Comparison of ENCODE assay signal across 9 cellular contexts in the genomic region with DNA sequence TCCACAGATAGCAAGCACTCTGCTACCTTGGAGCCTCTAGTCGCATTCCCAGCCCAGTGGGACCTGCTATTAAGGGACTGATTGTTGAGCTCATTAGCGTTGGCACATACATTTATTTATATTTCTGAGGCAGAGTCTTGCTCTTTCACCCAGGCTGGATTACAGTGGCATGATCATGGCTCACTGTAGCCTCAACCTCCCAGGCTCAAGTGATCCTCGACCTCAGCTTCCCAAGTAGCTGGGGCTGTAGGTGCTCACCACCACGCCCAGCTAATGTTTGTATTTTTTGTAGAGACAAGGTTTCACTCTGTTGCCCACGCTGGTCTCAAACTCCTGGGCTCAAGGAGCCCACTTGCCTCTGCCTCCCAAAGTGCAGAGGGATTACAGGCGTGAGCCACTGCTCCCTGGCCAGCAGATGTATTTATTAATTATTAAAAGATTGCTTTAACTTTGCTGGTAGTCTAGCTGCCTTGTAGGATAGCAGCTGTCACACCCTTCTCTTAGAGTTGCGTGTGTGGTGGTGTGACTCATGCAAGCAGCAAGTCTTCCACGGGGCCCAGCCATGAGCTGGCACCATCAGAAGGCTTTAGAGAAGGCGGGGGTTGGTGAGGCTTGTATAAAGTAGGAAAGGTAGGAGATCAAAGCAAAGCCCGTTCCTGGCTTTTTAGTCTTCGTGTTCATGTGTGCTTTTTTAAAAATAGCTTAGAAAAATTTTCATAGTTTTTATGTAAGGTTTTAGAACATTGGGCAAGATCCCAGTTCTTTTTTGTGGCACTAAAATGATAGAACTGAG. TPM values are rescaled to one million over a fixed set of nuclear protein-coding genes. Genes with fewer than 3 reads are reported as not detected.
A peak's percentile ranks its signal among the peaks of the same experiment; 100 is the strongest.
DNase-seq lines count a peak whose midpoint lies in the region; ATAC-seq, FAIRE-seq and TF ChIP-seq lines count a peak whose summit lies in the region.
"Had no signal": no experiment of that assay in that cellular context is flagged by ENCODE, and none has a peak within 500 bp of the region (broad histone marks: within the 10 kb centered on the region; RNA-seq: fewer than 3 reads in every experiment).

No MANE protein-coding gene starts in this region.

- no peaks in the 10 kb centered on the region for H3K27me3 Mint-ChIP-seq in activated CD4-positive, alpha-beta T cell treated with anti-CD3 and anti-CD28 coated beads for 36 hours
- no peaks in the 10 kb centered on the region for H3K27me3 Mint-ChIP-seq in activated naive CD4-positive, alpha-beta T cell treated with anti-CD3 and anti-CD28 coated beads, Interleukin-2, amount 10 ng/mL, durations not matched to agents 7 days and 5 days
- H3K27me3 Mint-ChIP-seq: CD4-positive, alpha-beta T cell had no signal

- CTCF ChIA-PET in activated CD4-positive, alpha-beta T cell treated with anti-CD3 and anti-CD28 coated beads for 36 hours (lab: Charles Lee) = interaction anchor here (0.7 to 7.2 kb wide), 5 partner anchors 14 to 144 kb away, joined by 3 to 51 read pairs (median 3); no protein-coding TSS in a partner anchor
- CTCF ChIA-PET in activated naive CD4-positive, alpha-beta T cell treated with anti-CD3 and anti-CD28 coated beads, Interleukin-2, amount 10 ng/mL, durations not matched to agents 7 days and 5 days (lab: Charles Lee) = interaction anchor here (0.7 to 2.2 kb wide), 7 partner anchors 13 to 128 kb away, joined by 3 to 9 read pairs (median 4); no protein-coding TSS in a partner anchor
- CTCF ChIA-PET in HepG2 (lab: Yijun Ruan, JAX; ENCODE audit: low intra/inter-chr PET ratio, low total read pairs) = no interaction called here

- TF ChIP-seq EP300 in HepG2 (IDR thresholded peaks at IDR 0.05; ENCODE audit: low read depth in 2 of 2, low read length in 2 of 2) = no peak
- TF ChIP-seq EP300 in HepG2 (CRISPR knock-in tag; IDR thresholded peaks at IDR 0.05; ENCODE audit: borderline replicate concordance) = no peak
- no peak for TF ChIP-seq EP300 in stomach (IDR thresholded peaks at IDR 0.05)
- TF ChIP-seq EP300 in sigmoid colon (IDR thresholded peaks at IDR 0.05) = no peak

- POLR2A ChIA-PET in activated CD4-positive, alpha-beta T cell treated with anti-CD3 and anti-CD28 coated beads for 36 hours (lab: Charles Lee) = no interaction called here
- POLR2A ChIA-PET in HepG2 (lab: Yijun Ruan, JAX) = no interaction called here

- TF ChIP-seq RAD21 in HepG2 (CRISPR knock-in tag; IDR thresholded peaks at IDR 0.05) = no peak

- H3K4me1 ChIP-seq in HepG2 (ENCODE audit: insufficient read depth, low read length) (no peaks in the 10 kb centered on the region), stomach (peaks cover 0 to 9% (median 3%) of the 10 kb centered on the region in 4 donors), sigmoid colon (no peaks in the 10 kb centered on the region), spleen (peaks cover 0 to 7% (median 0%) of the 10 kb centered on the region in 6 donors)

- TF ChIP-seq CTCF in HepG2 (CRISPR knock-in tag; IDR thresholded peaks at IDR 0.05) = no peak
- TF ChIP-seq CTCF in stomach (IDR thresholded peaks at IDR 0.05) = no peak
- TF ChIP-seq CTCF in sigmoid colon (IDR thresholded peaks at IDR 0.05) = no peak
- no peak for TF ChIP-seq CTCF in spleen (IDR thresholded peaks at IDR 0.05 in 8 of 11, conservative IDR thresholded peaks at IDR 0.05 in 3 of 11)

- DNase-seq in activated CD4-positive, alpha-beta T cell treated with anti-CD3 and anti-CD28 coated beads for 36 hours = peak; percentile 82
- DNase-seq in activated CD4-positive, alpha-beta T cell treated with anti-CD3 and anti-CD28 coated beads, Interleukin-2, amount 50 U/mL, for 1 hour = no peak
- DNase-seq in activated naive CD4-positive, alpha-beta T cell treated with anti-CD3 and anti-CD28 coated beads, Interleukin-2, amount 10 ng/mL, durations not matched to agents 7 days and 5 days = peak; percentile 49
- peak; percentile 35 for DNase-seq in HepG2 (ENCODE audit: low spot score)
- peak; percentile 60 for DNase-seq in stomach
- DNase-seq in sigmoid colon = no peak
- DNase-seq in NCI-H1694 treated with DMSO at 0.1 percent for 48 hours (lab: John Stamatoyannopoulos, UW) = no peak
- no peak for DNase-seq in spleen

- 83% methylated on average over 11 of the region's 11 CpGs for WGBS in HepG2 (ENCODE audit: low lambda C conversion rate)
- WGBS in stomach, 5 donors = 50 to 66% (median 57%) methylated on average over 11 of the region's 11 CpGs
- WGBS in sigmoid colon, 2 donors = 79 to 84% methylated on average over 11 of the region's 11 CpGs
- 73 to 86% (median 85%) methylated on average over 11 of the region's 11 CpGs for WGBS in spleen, 5 donors

- no peak for FAIRE-seq in HepG2 (lab: Jason Lieb, UNC)

- H3K27ac Mint-ChIP-seq in activated CD4-positive, alpha-beta T cell treated with anti-CD3 and anti-CD28 coated beads for 36 hours = peak overlapping the region; percentile 79
- no peak overlapping the region for H3K27ac Mint-ChIP-seq in activated naive CD4-positive, alpha-beta T cell treated with anti-CD3 and anti-CD28 coated beads, Interleukin-2, amount 10 ng/mL, durations not matched to agents 7 days and 5 days
- H3K27ac Mint-ChIP-seq: CD4-positive, alpha-beta T cell had no signal

- H3K9ac ChIP-seq in HepG2 (ENCODE audit: insufficient read depth, low read depth, low read length) = no peak overlapping the region

- peaks cover 22% of the 10 kb centered on the region for H3K4me1 Mint-ChIP-seq in activated CD4-positive, alpha-beta T cell treated with anti-CD3 and anti-CD28 coated beads for 36 hours
- peaks cover 25% of the 10 kb centered on the region for H3K4me1 Mint-ChIP-seq in activated naive CD4-positive, alpha-beta T cell treated with anti-CD3 and anti-CD28 coated beads, Interleukin-2, amount 10 ng/mL, durations not matched to agents 7 days and 5 days

- no peaks in the 10 kb centered on the region for H3K27me3 ChIP-seq in HepG2 (ENCODE audit: control insufficient read depth in 1 of 2, insufficient read depth in 2 of 2, low read length in 2 of 2)
- H3K27me3 ChIP-seq in stomach = no peaks in the 10 kb centered on the region
- no peaks in the 10 kb centered on the region for H3K27me3 ChIP-seq in sigmoid colon
- no peaks in the 10 kb centered on the region for H3K27me3 ChIP-seq in spleen (replicated peaks in 1 of 7)

- H3K9me3 Mint-ChIP-seq in activated CD4-positive, alpha-beta T cell treated with anti-CD3 and anti-CD28 coated beads for 36 hours (ENCODE audit: low read depth) = no peaks in the 10 kb centered on the region
- H3K9me3 Mint-ChIP-seq in activated naive CD4-positive, alpha-beta T cell treated with anti-CD3 and anti-CD28 coated beads, Interleukin-2, amount 10 ng/mL, durations not matched to agents 7 days and 5 days = no peaks in the 10 kb centered on the region
- H3K9me3 Mint-ChIP-seq: CD4-positive, alpha-beta T cell had no signal

- ATAC-seq in activated CD4-positive, alpha-beta T cell treated with anti-CD3 and anti-CD28 coated beads for 36 hours = peak; percentile 100
- peak; percentile 43 for ATAC-seq in HepG2

- H3K36me3 Mint-ChIP-seq in activated CD4-positive, alpha-beta T cell treated with anti-CD3 and anti-CD28 coated beads for 36 hours (ENCODE audit: low read depth) = peaks cover 54% of the 10 kb centered on the region
- peaks cover 75% of the 10 kb centered on the region for H3K36me3 Mint-ChIP-seq in activated naive CD4-positive, alpha-beta T cell treated with anti-CD3 and anti-CD28 coated beads, Interleukin-2, amount 10 ng/mL, durations not matched to agents 7 days and 5 days

- no peaks in the 10 kb centered on the region for H3K79me2 ChIP-seq in HepG2 (ENCODE audit: insufficient read depth, low read length)

- H3K4me3 Mint-ChIP-seq in activated CD4-positive, alpha-beta T cell treated with anti-CD3 and anti-CD28 coated beads for 36 hours = no peak overlapping the region
- no peak overlapping the region for H3K4me3 Mint-ChIP-seq in activated naive CD4-positive, alpha-beta T cell treated with anti-CD3 and anti-CD28 coated beads, Interleukin-2, amount 10 ng/mL, durations not matched to agents 7 days and 5 days
- H3K4me3 Mint-ChIP-seq: CD4-positive, alpha-beta T cell had no signal

- peaks cover 37 to 90% of the 10 kb centered on the region in 2 experiments for H3K36me3 ChIP-seq in HepG2 (replicated peaks in 1 of 2; ENCODE audit: control insufficient read depth in 1 of 2, insufficient read depth in 2 of 2, low read length in 2 of 2)
- H3K36me3 ChIP-seq in stomach = peaks cover 53 to 100% (median 99%) of the 10 kb centered on the region in 4 donors
- peaks cover 11 to 100% (median 33%) of the 10 kb centered on the region in 4 donors for H3K36me3 ChIP-seq in sigmoid colon
- peaks cover 0 to 100% (median 87%) of the 10 kb centered on the region in 6 donors for H3K36me3 ChIP-seq in spleen

- TF ChIP-seq POLR2A in HepG2 (IDR thresholded peaks at IDR 0.05; ENCODE audit: insufficient read depth in 1 of 2, low read depth in 2 of 2, low read length in 2 of 2) = no peak
- no peak for TF ChIP-seq POLR2A in stomach (IDR thresholded peaks at IDR 0.05)
- no peak for TF ChIP-seq POLR2A in sigmoid colon (IDR thresholded peaks at IDR 0.05)
- no peak for TF ChIP-seq POLR2A in spleen (IDR thresholded peaks at IDR 0.05)

- no TSS peak for BruUV-seq in HepG2 (replicated peaks; lab: Mats Ljungman, UMichigan)

- H3K9me3 ChIP-seq in HepG2 (ENCODE audit: low read length) = no peaks in the 10 kb centered on the region
- H3K9me3 ChIP-seq in stomach = no peaks in the 10 kb centered on the region
- no peaks in the 10 kb centered on the region for H3K9me3 ChIP-seq in sigmoid colon
- no peaks in the 10 kb centered on the region for H3K9me3 ChIP-seq in spleen

- intact Hi-C loops in activated CD4-positive, alpha-beta T cell treated with anti-CD3 and anti-CD28 coated beads for 36 hours (cut with DNase I, micrococcal nuclease) = no loop called here
- intact Hi-C loops in HepG2 (cut with micrococcal nuclease; ENCODE audit: unreplicated experiment) (no loop called here), stomach (cut with DNase I; ENCODE audit: low total_unique reads) (no loop called here), sigmoid colon (cut with DNase I) (no loop called here), spleen (cut with DNase I; ENCODE audit: low total_unique reads) (no loop called here)

- in situ Hi-C loops in HepG2 (cut with HindIII; ENCODE audit: extremely low pct_ligation_motif_present, low pct_unique_long_range_greater_than_20kb) = no loop called here

- H3K27ac ChIP-seq in HepG2 (ENCODE audit: extremely low read length, insufficient read depth, low read length) (no peak overlapping the region), stomach (no peak overlapping the region), sigmoid colon (no peak overlapping the region), spleen (no peak overlapping the region)

- no peaks in the 10 kb centered on the region for H4K20me1 ChIP-seq in HepG2 (ENCODE audit: insufficient read depth, low read length)

- no peak overlapping the region for H3K4me2 ChIP-seq in HepG2 (ENCODE audit: low read depth, low read length)

- no peak overlapping the region for H3K4me3 ChIP-seq in HepG2 (replicated peaks in 1 of 3; ENCODE audit: insufficient read depth in 1 of 3, low read depth in 2 of 3, low read length in 3 of 3)
- no peak overlapping the region for H3K4me3 ChIP-seq in stomach
- H3K4me3 ChIP-seq in sigmoid colon = no peak overlapping the region
- H3K4me3 ChIP-seq in spleen = no peak overlapping the region

- no peak overlapping the region for H2AFZ ChIP-seq in HepG2 (ENCODE audit: low read length)

RNA-seq across cellular contexts. Expression of gene ACTR5, which starts 16.5 kb away (rescaled TPM):
- total RNA-seq in activated CD4-positive, alpha-beta T cell treated with anti-CD3 and anti-CD28 coated beads for 36 hours = 1 to 10 TPM; 6.3 to 8.4 TPM
- total RNA-seq in HepG2 (2016; rRNA removed; fragmentation: Illumina TruSeq; extraction: Trizol) = 20.5 and 22.0 TPM in 2 replicates
- total RNA-seq in HepG2 (2016; cell fraction: cytosol; rRNA removed; fragmentation: Illumina TruSeq; extraction: Trizol; ENCODE audit: low read depth) = 1.4 and 2.3 TPM in 2 replicates
- total RNA-seq in HepG2 (2016; cell fraction: insoluble cytoplasmic fraction; rRNA removed; fragmentation: Illumina TruSeq; extraction: Trizol) = 20.8 and 23.2 TPM in 2 replicates
- total RNA-seq in HepG2 (2016; cell fraction: membrane; rRNA removed; fragmentation: Illumina TruSeq; extraction: Trizol) = 4.9 and 5.2 TPM in 2 replicates
- total RNA-seq in HepG2 (2016; cell fraction: nucleus; rRNA removed; fragmentation: Illumina TruSeq; extraction: Trizol) = 19.7 and 20.2 TPM in 2 replicates
- 19.5 and 21.2 TPM in 2 replicates for polyA plus RNA-seq in HepG2 (2011; rRNA removed)
- polyA plus RNA-seq in HepG2 (2011; cell fraction: cytosol; rRNA removed) = 10.3 and 11.2 TPM in 2 replicates
- polyA plus RNA-seq in HepG2 (2011; cell fraction: nucleus; rRNA removed) = 59.7 and 75.5 TPM in 2 replicates
- polyA plus RNA-seq in HepG2 (2012) = 11.5 and 13.6 TPM in 2 replicates
- 0.74 and 1.3 TPM in 2 replicates for polyA plus RNA-seq in HepG2 (2016; cell fraction: cytosol; fragmentation: Illumina TruSeq; extraction: Trizol; ENCODE audit: low read depth)
- 17.2 and 18.6 TPM in 2 replicates for polyA plus RNA-seq in HepG2 (2016; cell fraction: insoluble cytoplasmic fraction; fragmentation: Illumina TruSeq; extraction: Trizol; ENCODE audit: low read depth)
- polyA plus RNA-seq in HepG2 (2016; cell fraction: membrane; fragmentation: Illumina TruSeq; extraction: Trizol; ENCODE audit: low read depth) = 2.2 and 2.4 TPM in 2 replicates
- 28.1 and 28.5 TPM in 2 replicates for polyA plus RNA-seq in HepG2 (2016; cell fraction: nucleus; fragmentation: Illumina TruSeq; extraction: Trizol; ENCODE audit: insufficient read depth, low read depth)
- 14.3 and 18.0 TPM in 2 replicates for polyA minus RNA-seq in HepG2 (2011; rRNA and poly(A)+ RNA removed; ENCODE audit: low replicate concordance)
- 6.7 and 7.3 TPM in 2 replicates for polyA minus RNA-seq in HepG2 (2011; cell fraction: cytosol; rRNA and poly(A)+ RNA removed)
- 25.9 and 33.6 TPM in 2 replicates for polyA minus RNA-seq in HepG2 (2011; cell fraction: nucleus; rRNA and poly(A)+ RNA removed)
- total RNA-seq in stomach = 10 to 100 TPM in 2 of 5 donors, 1 to 10 TPM in 3; 3.6 to 68.1 (median 8.4) TPM
- polyA plus RNA-seq in stomach = 1 to 10 TPM; 4.7 to 6.0 (median 5.7) TPM
- total RNA-seq in sigmoid colon = 1 to 10 TPM; 6.4 to 10.0 (median 8.6) TPM
- 1 to 10 TPM; 1.8 to 5.6 (median 3.2) TPM for polyA plus RNA-seq in sigmoid colon
- total RNA-seq in spleen = 10 to 100 TPM in 3 of 7 donors, 1 to 10 TPM in 4; 8.4 to 12.8 (median 9.6) TPM
- 10 to 100 TPM in 1 of 3 donors, 1 to 10 TPM in 2; 5.6 to 10.9 (median 9.4) TPM for polyA plus RNA-seq in spleen

RNA-seq across cellular contexts. Expression of gene SLC32A1, which starts 40.5 kb away (rescaled TPM):
- not detected for total RNA-seq in activated CD4-positive, alpha-beta T cell treated with anti-CD3 and anti-CD28 coated beads for 36 hours
- total RNA-seq in HepG2 (2016; rRNA removed; fragmentation: Illumina TruSeq; extraction: Trizol) = not detected in 2 replicates
- not detected in 2 replicates for total RNA-seq in HepG2 (2016; cell fraction: cytosol; rRNA removed; fragmentation: Illumina TruSeq; extraction: Trizol; ENCODE audit: low read depth)
- not detected in 2 replicates for total RNA-seq in HepG2 (2016; cell fraction: insoluble cytoplasmic fraction; rRNA removed; fragmentation: Illumina TruSeq; extraction: Trizol)
- not detected in 2 replicates for total RNA-seq in HepG2 (2016; cell fraction: membrane; rRNA removed; fragmentation: Illumina TruSeq; extraction: Trizol)
- total RNA-seq in HepG2 (2016; cell fraction: nucleus; rRNA removed; fragmentation: Illumina TruSeq; extraction: Trizol) = not detected in 2 replicates
- polyA plus RNA-seq in HepG2 (2011; rRNA removed) = not detected in 2 replicates
- polyA plus RNA-seq in HepG2 (2011; cell fraction: cytosol; rRNA removed) = not detected in 2 replicates
- not detected in 2 replicates for polyA plus RNA-seq in HepG2 (2011; cell fraction: nucleus; rRNA removed)
- polyA plus RNA-seq in HepG2 (2012) = not detected in 2 replicates
- not detected in 2 replicates for polyA plus RNA-seq in HepG2 (2016; cell fraction: cytosol; fragmentation: Illumina TruSeq; extraction: Trizol; ENCODE audit: low read depth)
- not detected in 2 replicates for polyA plus RNA-seq in HepG2 (2016; cell fraction: insoluble cytoplasmic fraction; fragmentation: Illumina TruSeq; extraction: Trizol; ENCODE audit: low read depth)
- not detected in 2 replicates for polyA plus RNA-seq in HepG2 (2016; cell fraction: membrane; fragmentation: Illumina TruSeq; extraction: Trizol; ENCODE audit: low read depth)
- polyA plus RNA-seq in HepG2 (2016; cell fraction: nucleus; fragmentation: Illumina TruSeq; extraction: Trizol; ENCODE audit: insufficient read depth, low read depth) = not detected in 2 replicates
- polyA minus RNA-seq in HepG2 (2011; rRNA and poly(A)+ RNA removed; ENCODE audit: low replicate concordance) = not detected in 2 replicates
- not detected in 2 replicates for polyA minus RNA-seq in HepG2 (2011; cell fraction: cytosol; rRNA and poly(A)+ RNA removed)
- polyA minus RNA-seq in HepG2 (2011; cell fraction: nucleus; rRNA and poly(A)+ RNA removed) = not detected in 2 replicates
- total RNA-seq in stomach = not detected
- polyA plus RNA-seq in stomach = not detected
- total RNA-seq in sigmoid colon = not detected
- under 1 TPM in 1 of 3 donors, not detected in 2; 0.06 TPM for polyA plus RNA-seq in sigmoid colon
- total RNA-seq in spleen = not detected
- not detected for polyA plus RNA-seq in spleen
- total RNA-seq: CD4-positive, alpha-beta T cell had no signal

RNA-seq across cellular contexts. Expression of gene PPP1R16B, which starts 40.7 kb away (rescaled TPM):
- 10 to 100 TPM; 78.8 to 84.0 TPM for total RNA-seq in activated CD4-positive, alpha-beta T cell treated with anti-CD3 and anti-CD28 coated beads for 36 hours
- 0.02 TPM in 1 of 2 replicates, not detected in the other for total RNA-seq in HepG2 (2016; rRNA removed; fragmentation: Illumina TruSeq; extraction: Trizol)
- not detected in 2 replicates for total RNA-seq in HepG2 (2016; cell fraction: cytosol; rRNA removed; fragmentation: Illumina TruSeq; extraction: Trizol; ENCODE audit: low read depth)
- total RNA-seq in HepG2 (2016; cell fraction: insoluble cytoplasmic fraction; rRNA removed; fragmentation: Illumina TruSeq; extraction: Trizol) = 0.04 TPM in 1 of 2 replicates, not detected in the other
- 0.03 TPM in 1 of 2 replicates, not detected in the other for total RNA-seq in HepG2 (2016; cell fraction: membrane; rRNA removed; fragmentation: Illumina TruSeq; extraction: Trizol)
- not detected in 2 replicates for total RNA-seq in HepG2 (2016; cell fraction: nucleus; rRNA removed; fragmentation: Illumina TruSeq; extraction: Trizol)
- 0.09 and 0.11 TPM in 2 replicates for polyA plus RNA-seq in HepG2 (2011; rRNA removed)
- polyA plus RNA-seq in HepG2 (2011; cell fraction: cytosol; rRNA removed) = 0.05 and 0.08 TPM in 2 replicates
- 0.06 and 0.07 TPM in 2 replicates for polyA plus RNA-seq in HepG2 (2011; cell fraction: nucleus; rRNA removed)
- polyA plus RNA-seq in HepG2 (2012) = 0.05 and 0.11 TPM in 2 replicates
- polyA plus RNA-seq in HepG2 (2016; cell fraction: cytosol; fragmentation: Illumina TruSeq; extraction: Trizol; ENCODE audit: low read depth) = not detected in 2 replicates
- not detected in 2 replicates for polyA plus RNA-seq in HepG2 (2016; cell fraction: insoluble cytoplasmic fraction; fragmentation: Illumina TruSeq; extraction: Trizol; ENCODE audit: low read depth)
- not detected in 2 replicates for polyA plus RNA-seq in HepG2 (2016; cell fraction: membrane; fragmentation: Illumina TruSeq; extraction: Trizol; ENCODE audit: low read depth)
- not detected in 2 replicates for polyA plus RNA-seq in HepG2 (2016; cell fraction: nucleus; fragmentation: Illumina TruSeq; extraction: Trizol; ENCODE audit: insufficient read depth, low read depth)
- polyA minus RNA-seq in HepG2 (2011; rRNA and poly(A)+ RNA removed; ENCODE audit: low replicate concordance) = 0.12 and 0.21 TPM in 2 replicates
- not detected in 2 replicates for polyA minus RNA-seq in HepG2 (2011; cell fraction: cytosol; rRNA and poly(A)+ RNA removed)
- polyA minus RNA-seq in HepG2 (2011; cell fraction: nucleus; rRNA and poly(A)+ RNA removed) = 0.13 TPM in 1 of 2 replicates, not detected in the other
- total RNA-seq in stomach = 10 to 100 TPM in 3 of 5 donors, 1 to 10 TPM in 2; 5.2 to 18.7 (median 11.0) TPM
- 1 to 10 TPM; 1.2 to 1.5 (median 1.5) TPM for polyA plus RNA-seq in stomach
- total RNA-seq in sigmoid colon = 1 to 10 TPM; 2.3 to 4.2 (median 3.8) TPM
- polyA plus RNA-seq in sigmoid colon = 10 to 100 TPM in 1 of 3 donors, 1 to 10 TPM in 1, under 1 TPM in 1; 0.92 to 21.7 (median 1.2) TPM
- total RNA-seq in spleen = 10 to 100 TPM; 35.7 to 66.0 (median 47.4) TPM
- 10 to 100 TPM; 16.0 to 35.0 (median 16.5) TPM for polyA plus RNA-seq in spleen

Comparison
In these comparisons a context has a peak if more than half of its experiments do, and no peak if none do; other contexts are left out.
1. DNase-seq: peak in activated CD4-positive, alpha-beta T cell treated with anti-CD3 and anti-CD28 coated beads for 36 hours (single experiment), activated naive CD4-positive, alpha-beta T cell treated with anti-CD3 and anti-CD28 coated beads, Interleukin-2, amount 10 ng/mL, durations not matched to agents 7 days and 5 days (single experiment), HepG2 (single experiment) and stomach (single experiment); none in activated CD4-positive, alpha-beta T cell treated with anti-CD3 and anti-CD28 coated beads, Interleukin-2, amount 50 U/mL, for 1 hour (single experiment), sigmoid colon (single experiment), NCI-H1694 treated with DMSO at 0.1 percent for 48 hours (single experiment) and spleen (single experiment).